23 cellular contexts compared by ENCODE assay signal in the genomic region with DNA sequence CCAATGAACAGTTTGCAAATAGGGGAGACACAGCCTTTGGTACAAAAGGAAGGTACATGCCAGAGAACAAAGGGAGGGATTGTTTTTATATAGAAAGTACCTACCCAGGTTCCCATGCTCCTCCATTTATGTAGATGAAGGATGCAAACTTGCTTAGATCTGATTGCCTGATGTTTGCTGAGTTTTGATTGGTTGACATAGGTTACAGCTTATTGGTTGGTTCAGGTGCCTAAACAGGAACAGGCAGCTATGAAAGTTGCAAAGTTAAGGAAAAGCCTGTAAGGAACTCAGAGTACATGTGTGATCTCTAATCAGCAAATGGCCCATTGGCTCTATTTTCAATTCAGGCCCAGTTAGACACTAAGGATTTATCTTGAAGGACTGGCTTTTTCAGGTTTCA.
"Had no signal": no experiment of that assay in that cellular context is flagged by ENCODE, and none has a peak within 500 bp of the region (broad histone marks: within the 10 kb centered on the region; RNA-seq: fewer than 3 reads in every experiment).

No MANE protein-coding gene starts in this region.

- H3K27ac ChIP-seq: SJSA1 had no signal

- FAIRE-seq: RCC 7860 had no signal

- H3K4me3 ChIP-seq: SJSA1 had no signal

- H3K27me3 ChIP-seq: SJSA1 had no signal

- H3K9me3 ChIP-seq: SJSA1, SK-N-SH had no signal

- H3K4me2 ChIP-seq: SK-N-SH had no signal

- H3K9ac ChIP-seq: SK-N-SH had no signal

- DNase-seq: Kasumi-1, KG1, MM.1S, NCI-H1092 treated with DMSO at 0.1 percent for 48 hours, NCI-H1436, NCI-H187, NCI-H2029, NCI-H2081 treated with DMSO at 0.1 percent for 48 hours, NCI-H2171, NCI-H226, NCI-H446, NCI-H510A, NCI-H524 treated with DMSO at 0.1 percent for 48 hours, NCI-H69, NCI-H774, Right ventricle myocardium superior, RPMI8226, SIG-M5, SK-N-SH, SW 1271, T-helper 1 cell had no signal

- H3K36me3 ChIP-seq: SJSA1 had no signal

- H3K9me2 ChIP-seq: SK-N-SH had no signal
